In genomic region chr18:57803119-57803969, GRCh38 we compare ENCODE assay signal across 8 cellular contexts. TPM values are rescaled to one million over a fixed set of nuclear protein-coding genes. Genes with fewer than 3 reads are reported as not detected.
DNase-seq lines count a peak whose midpoint lies in the region; ATAC-seq and TF ChIP-seq lines count a peak whose summit lies in the region.

Gene ATP8B1 (minus strand): TSS chr18:57803315. CDS start chr18:57731807, 71,508 bp downstream.

- H3K36me3 ChIP-seq in cardiac muscle cell (no peaks in the 10 kb centered on the region), ovary (no peaks in the 10 kb centered on the region)

- TF ChIP-seq POLR2A in ovary (IDR thresholded peaks at IDR 0.05) = peak; percentile 42

- H3K27me3 Mint-ChIP-seq in activated T-helper 2 cell treated with anti-CD3 and anti-CD28 coated beads, Interferon-gamma antibody, Interleukin-2, Interleukin-4, amounts not matched to agents 10 μg/mL and 5 μg/mL and 100 μg/mL, durations not matched to agents 14 hours and 24 hours and 36 hours (ENCODE audit: low read depth) = peaks cover 53% of the 10 kb centered on the region

- TF ChIP-seq CTCF in cardiac muscle cell (IDR thresholded peaks at IDR 0.05; ENCODE audit: low read depth, low read length) (no peak), ovary (IDR thresholded peaks at IDR 0.05) (no peak)

- intact Hi-C loops in activated T-helper 2 cell treated with anti-CD3 and anti-CD28 coated beads, Interferon-gamma antibody, Interleukin-2, Interleukin-4, amounts not matched to agents 10 μg/mL and 5 μg/mL and 100 μg/mL, durations not matched to agents 14 hours and 24 hours and 36 hours (cut with micrococcal nuclease) = loop anchor here (5.0 kb wide), 1 partner anchor 371 kb away; no protein-coding TSS in a partner anchor
- intact Hi-C loops in ovary (cut with DNase I) = no loop called here

- DNase-seq in ACHN = peak; percentile 79
- DNase-seq in activated T-helper 2 cell treated with anti-CD3 and anti-CD28 coated beads, Interferon-gamma antibody, Interleukin-2, Interleukin-4, amounts not matched to agents 10 μg/mL and 5 μg/mL and 100 μg/mL, durations not matched to agents 14 hours and 24 hours and 36 hours (ENCODE audit: low spot score) = no peak
- peak; percentile 66 to 81 for DNase-seq in cardiac muscle cell (ENCODE audit: low read depth in 1 of 2, low spot score in 1 of 2)
- peak; percentile 13 to 60 (median 59) for DNase-seq in ovary
- no peak for DNase-seq in NK-92 (lab: John Stamatoyannopoulos, UW; ENCODE audit: unreplicated experiment)
- DNase-seq in RPMI8226 = no peak

- no peak within 1 kb of the TSS for H3K27ac ChIP-seq in cardiac muscle cell
- peak within 1 kb of the TSS in 1 of 2 donors; percentile 50 for H3K27ac ChIP-seq in ovary

- no peaks in the 10 kb centered on the region for H3K9me3 ChIP-seq in cardiac muscle cell (ENCODE audit: low read depth)
- H3K9me3 ChIP-seq in ovary = no peaks in the 10 kb centered on the region

- TF ChIP-seq RAD21 in Ishikawa (IDR thresholded peaks at IDR 0.05; ENCODE audit: low read depth) = peak; percentile 19; the same call in 1 of the 2 replicates

- no peaks in the 10 kb centered on the region for H3K9me3 Mint-ChIP-seq in activated T-helper 2 cell treated with anti-CD3 and anti-CD28 coated beads, Interferon-gamma antibody, Interleukin-2, Interleukin-4, amounts not matched to agents 10 μg/mL and 5 μg/mL and 100 μg/mL, durations not matched to agents 14 hours and 24 hours and 36 hours

- no peak within 1 kb of the TSS for H3K27ac Mint-ChIP-seq in activated T-helper 2 cell treated with anti-CD3 and anti-CD28 coated beads, Interferon-gamma antibody, Interleukin-2, Interleukin-4, amounts not matched to agents 10 μg/mL and 5 μg/mL and 100 μg/mL, durations not matched to agents 14 hours and 24 hours and 36 hours

- H3K4me1 Mint-ChIP-seq in activated T-helper 2 cell treated with anti-CD3 and anti-CD28 coated beads, Interferon-gamma antibody, Interleukin-2, Interleukin-4, amounts not matched to agents 10 μg/mL and 5 μg/mL and 100 μg/mL, durations not matched to agents 14 hours and 24 hours and 36 hours (ENCODE audit: low read depth) = peaks cover 3% of the 10 kb centered on the region

- no peaks in the 10 kb centered on the region for H3K36me3 Mint-ChIP-seq in activated T-helper 2 cell treated with anti-CD3 and anti-CD28 coated beads, Interferon-gamma antibody, Interleukin-2, Interleukin-4, amounts not matched to agents 10 μg/mL and 5 μg/mL and 100 μg/mL, durations not matched to agents 14 hours and 24 hours and 36 hours (ENCODE audit: low read depth)

- WGBS in ovary, 3 donors = 2 to 3% (median 3%) methylated on average over 56 to 73 of the region's 73 CpGs

- in situ Hi-C loops in ACHN (cut with HindIII; ENCODE audit: low pct_ligation_motif_present, low pct_unique_long_range_greater_than_20kb, low sequenced_read_pairs) = no loop called here

- H3K4me3 ChIP-seq in cardiac muscle cell = peak within 1 kb of the TSS; percentile 53
- H3K4me3 ChIP-seq in ovary = peak within 1 kb of the TSS; percentile 65

- H3K4me1 ChIP-seq in cardiac muscle cell (ENCODE audit: low read depth) (no peaks in the 10 kb centered on the region), ovary (ENCODE audit: insufficient read depth) (peaks cover 8% of the 10 kb centered on the region)

- ATAC-seq in GM18909 (IDR thresholded peaks at IDR 0.05; ENCODE audit: poor library complexity, unreplicated experiment) = peak; percentile 52

- peak; percentile 86 for TF ChIP-seq EP300 in Ishikawa (IDR thresholded peaks at IDR 0.05; ENCODE audit: borderline replicate concordance)
- TF ChIP-seq EP300 in ovary (IDR thresholded peaks at IDR 0.05) = no peak

- H3K4me3 Mint-ChIP-seq in activated T-helper 2 cell treated with anti-CD3 and anti-CD28 coated beads, Interferon-gamma antibody, Interleukin-2, Interleukin-4, amounts not matched to agents 10 μg/mL and 5 μg/mL and 100 μg/mL, durations not matched to agents 14 hours and 24 hours and 36 hours (ENCODE audit: low read depth) = peak within 1 kb of the TSS; percentile 37

- H3K27me3 ChIP-seq in cardiac muscle cell (peaks cover 92% of the 10 kb centered on the region), ovary (no peaks in the 10 kb centered on the region)

TF ChIP-seq in Ishikawa, 13 proteins besides CTCF, POLR2A, EP300 and RAD21:
- TF ChIP-seq, protein P1, sequence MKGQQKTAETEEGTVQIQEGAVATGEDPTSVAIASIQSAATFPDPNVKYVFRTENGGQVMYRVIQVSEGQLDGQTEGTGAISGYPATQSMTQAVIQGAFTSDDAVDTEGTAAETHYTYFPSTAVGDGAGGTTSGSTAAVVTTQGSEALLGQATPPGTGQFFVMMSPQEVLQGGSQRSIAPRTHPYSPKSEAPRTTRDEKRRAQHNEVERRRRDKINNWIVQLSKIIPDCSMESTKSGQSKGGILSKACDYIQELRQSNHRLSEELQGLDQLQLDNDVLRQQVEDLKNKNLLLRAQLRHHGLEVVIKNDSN (IDR thresholded peaks at IDR 0.05) = peak; percentile 35
- TF ChIP-seq, protein P2, sequence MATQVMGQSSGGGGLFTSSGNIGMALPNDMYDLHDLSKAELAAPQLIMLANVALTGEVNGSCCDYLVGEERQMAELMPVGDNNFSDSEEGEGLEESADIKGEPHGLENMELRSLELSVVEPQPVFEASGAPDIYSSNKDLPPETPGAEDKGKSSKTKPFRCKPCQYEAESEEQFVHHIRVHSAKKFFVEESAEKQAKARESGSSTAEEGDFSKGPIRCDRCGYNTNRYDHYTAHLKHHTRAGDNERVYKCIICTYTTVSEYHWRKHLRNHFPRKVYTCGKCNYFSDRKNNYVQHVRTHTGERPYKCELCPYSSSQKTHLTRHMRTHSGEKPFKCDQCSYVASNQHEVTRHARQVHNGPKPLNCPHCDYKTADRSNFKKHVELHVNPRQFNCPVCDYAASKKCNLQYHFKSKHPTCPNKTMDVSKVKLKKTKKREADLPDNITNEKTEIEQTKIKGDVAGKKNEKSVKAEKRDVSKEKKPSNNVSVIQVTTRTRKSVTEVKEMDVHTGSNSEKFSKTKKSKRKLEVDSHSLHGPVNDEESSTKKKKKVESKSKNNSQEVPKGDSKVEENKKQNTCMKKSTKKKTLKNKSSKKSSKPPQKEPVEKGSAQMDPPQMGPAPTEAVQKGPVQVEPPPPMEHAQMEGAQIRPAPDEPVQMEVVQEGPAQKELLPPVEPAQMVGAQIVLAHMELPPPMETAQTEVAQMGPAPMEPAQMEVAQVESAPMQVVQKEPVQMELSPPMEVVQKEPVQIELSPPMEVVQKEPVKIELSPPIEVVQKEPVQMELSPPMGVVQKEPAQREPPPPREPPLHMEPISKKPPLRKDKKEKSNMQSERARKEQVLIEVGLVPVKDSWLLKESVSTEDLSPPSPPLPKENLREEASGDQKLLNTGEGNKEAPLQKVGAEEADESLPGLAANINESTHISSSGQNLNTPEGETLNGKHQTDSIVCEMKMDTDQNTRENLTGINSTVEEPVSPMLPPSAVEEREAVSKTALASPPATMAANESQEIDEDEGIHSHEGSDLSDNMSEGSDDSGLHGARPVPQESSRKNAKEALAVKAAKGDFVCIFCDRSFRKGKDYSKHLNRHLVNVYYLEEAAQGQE (IDR thresholded peaks at IDR 0.05; ENCODE audit: low read depth) = peak; percentile 17; the same call in 1 of the 2 replicates
- peak; percentile 86 for TF ChIP-seq TAF1 (IDR thresholded peaks at IDR 0.05; ENCODE audit: low read depth)
- no peak for TF ChIP-seq CEBPB (IDR thresholded peaks at IDR 0.05)
- no peak; the same call in 1 of the 2 replicates for TF ChIP-seq ZBTB7A (IDR thresholded peaks at IDR 0.05; ENCODE audit: low read depth)
- TF ChIP-seq CREB1 (IDR thresholded peaks at IDR 0.05; ENCODE audit: low read depth) = no peak
- peak; percentile 94 for TF ChIP-seq TCF12 (IDR thresholded peaks at IDR 0.05; ENCODE audit: low read depth)
- TF ChIP-seq EGR1 (IDR thresholded peaks at IDR 0.05) = peak; percentile 58; the same call in 1 of the 2 replicates
- TF ChIP-seq NFIC (IDR thresholded peaks at IDR 0.05) = peak; percentile 82
- TF ChIP-seq YY1 (IDR thresholded peaks at IDR 0.05; ENCODE audit: low read depth) = peak; percentile 79
- TF ChIP-seq FOXM1 (IDR thresholded peaks at IDR 0.05; ENCODE audit: borderline replicate concordance, low read depth) = peak; percentile 69
- peak; percentile 71 for TF ChIP-seq TEAD4 (IDR thresholded peaks at IDR 0.05)
- peak; percentile 82 for TF ChIP-seq MAX (IDR thresholded peaks at IDR 0.05)

RNA-seq across cellular contexts. Expression of gene ATP8B1, which starts in this region (rescaled TPM):
- not detected in 2 replicates for total RNA-seq in activated T-helper 2 cell treated with anti-CD3 and anti-CD28 coated beads, Interferon-gamma antibody, Interleukin-2, Interleukin-4, amounts not matched to agents 10 μg/mL and 5 μg/mL and 100 μg/mL, durations not matched to agents 14 hours and 24 hours and 36 hours
- total RNA-seq in cardiac muscle cell (0.11 and 0.21 TPM in 2 replicates), ovary (10 to 100 TPM in 1 of 7 donors, 1 to 10 TPM in 6; 1.4 to 13.2 (median 5.2) TPM)
- polyA plus RNA-seq in cardiac muscle cell (0.17 TPM in 1 of 2 replicates, not detected in the other), ovary (10 to 100 TPM in 1 of 2 donors, 1 to 10 TPM in 1; 2.4 to 10.2 TPM)

Comparison
In these comparisons a context has a peak if more than half of its experiments do, and no peak if none do; other contexts are left out.
1. Peak in DNase-seq and H3K4me3 ChIP-seq in cardiac muscle cell; RNA of the gene not detected or under 1 TPM.
2. DNase-seq: peak in ACHN (single experiment) and ovary (5 of 5); none in activated T-helper 2 cell treated with anti-CD3 and anti-CD28 coated beads, Interferon-gamma antibody, Interleukin-2, Interleukin-4, amounts not matched to agents 10 μg/mL and 5 μg/mL and 100 μg/mL, durations not matched to agents 14 hours and 24 hours and 36 hours (single experiment), NK-92 (single experiment) and RPMI8226 (single experiment).